ENCODE assay signal across 1 cellular context in the genomic region with DNA sequence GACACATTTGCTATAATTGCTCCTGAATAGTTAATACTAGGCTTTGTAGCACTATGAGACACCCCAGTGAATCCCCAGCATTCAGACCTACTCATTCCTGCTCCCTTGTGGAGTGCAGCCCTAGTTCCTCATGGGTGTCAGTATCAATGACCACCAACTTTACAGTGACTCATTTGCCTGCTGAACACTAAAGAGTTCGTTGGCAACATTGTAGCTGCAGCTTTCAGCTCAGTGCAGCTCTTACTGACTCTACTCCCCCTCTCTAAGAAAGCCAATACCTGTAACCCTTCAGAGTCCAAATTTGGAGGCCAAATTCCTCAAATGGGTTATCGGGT.
A peak's percentile ranks its signal among the peaks of the same experiment; 100 is the strongest.
TF ChIP-seq lines count a peak whose summit lies in the region.

No MANE protein-coding gene starts in this region.

TF ChIP-seq in K562, 482 proteins besides CTCF, POLR2A, EP300 and RAD21 (continued from another document and continues in another):
- TF ChIP-seq CBX1 (IDR thresholded peaks at IDR 0.05; ENCODE audit: low read depth) (0 out of 2 replicates have a peak, but pooled peaks have one; percentile 18), MAFK (IDR thresholded peaks at IDR 0.05; ENCODE audit: low read length) (no peak), TCF15 (CRISPR knock-in tag; IDR thresholded peaks at IDR 0.05) (no peak), RBM22 (IDR thresholded peaks at IDR 0.05; ENCODE audit: low read depth, low read length, poor library complexity, severe bottlenecking) (no peak), ZBTB8A (IDR thresholded peaks at IDR 0.05; ENCODE audit: partially characterized antibody) (no peak), HMG20A (CRISPR knock-in tag; conservative IDR thresholded peaks at IDR 0.05) (no peak), ZNF449 (CRISPR knock-in tag; IDR thresholded peaks at IDR 0.05) (no peak), SP1 (CRISPR knock-in tag; IDR thresholded peaks at IDR 0.05) (no peak), E4F1 (CRISPR knock-in tag; IDR thresholded peaks at IDR 0.05; ENCODE audit: borderline replicate concordance) (no peak), FOSL1 (tag; conservative IDR thresholded peaks at IDR 0.05) (0 out of 2 replicates have a peak, but pooled peaks have one; percentile 17), SIN3B (IDR thresholded peaks at IDR 0.05; ENCODE audit: low read depth) (no peak), JUND (IDR thresholded peaks at IDR 0.05; ENCODE audit: borderline replicate concordance, low read depth, low read length) (peak; percentile 56; the same call in 1 of the 2 replicates), JUND (tag; IDR thresholded peaks at IDR 0.05; ENCODE audit: borderline replicate concordance, low read depth, low read length) (no peak; the same call in 2 of the 3 replicates), CBX5 (IDR thresholded peaks at IDR 0.05; ENCODE audit: borderline replicate concordance, low read depth) (peak; percentile 78), MED1 (CRISPR knock-in tag; IDR thresholded peaks at IDR 0.05; ENCODE audit: borderline replicate concordance) (no peak), HDAC8 (tag; IDR thresholded peaks at IDR 0.05) (no peak), ARID1B (IDR thresholded peaks at IDR 0.05) (peak; percentile 36; the same call in 1 of the 2 replicates), VEZF1 (CRISPR knock-in tag; IDR thresholded peaks at IDR 0.05) (no peak), ZNF586 (CRISPR knock-in tag; conservative IDR thresholded peaks at IDR 0.05) (no peak), CBX2 (IDR thresholded peaks at IDR 0.05; ENCODE audit: insufficient read depth, low read length, poor library complexity, severe bottlenecking) (no peak), SREBF2 (CRISPR knock-in tag; IDR thresholded peaks at IDR 0.05) (no peak), MAFF (IDR thresholded peaks at IDR 0.05; ENCODE audit: low read length) (no peak), ELF4 (CRISPR knock-in tag; IDR thresholded peaks at IDR 0.05) (no peak), EHMT2 (IDR thresholded peaks at IDR 0.05) (peak; percentile 49; the same call in 1 of the 2 replicates), HDGF (IDR thresholded peaks at IDR 0.05) (no peak), SRSF7 (optimal IDR thresholded peaks at IDR 0.05; ENCODE audit: low read depth, low read length) (no peak), RFX5 (IDR thresholded peaks at IDR 0.05; ENCODE audit: low read depth, low read length) (no peak), ZNF184 (CRISPR knock-in tag; IDR thresholded peaks at IDR 0.05) (no peak), GTF2B (IDR thresholded peaks at IDR 0.05; ENCODE audit: extremely low read depth, insufficient read length) (no peak), SMARCA4 (IDR thresholded peaks at IDR 0.05) (0 out of 2 replicates have a peak, but pooled peaks have one; percentile 14), ZNF12 (CRISPR knock-in tag; IDR thresholded peaks at IDR 0.05) (no peak), SMC3 (conservative IDR thresholded peaks at IDR 0.05; ENCODE audit: insufficient read depth, low read depth, low read length) (0 out of 2 replicates have a peak, but pooled peaks have one; percentile 18), KDM2B (CRISPR knock-in tag; IDR thresholded peaks at IDR 0.05) (no peak), NR3C1 (CRISPR knock-in tag; IDR thresholded peaks at IDR 0.05) (no peak)
- TF ChIP-seq, protein P1, sequence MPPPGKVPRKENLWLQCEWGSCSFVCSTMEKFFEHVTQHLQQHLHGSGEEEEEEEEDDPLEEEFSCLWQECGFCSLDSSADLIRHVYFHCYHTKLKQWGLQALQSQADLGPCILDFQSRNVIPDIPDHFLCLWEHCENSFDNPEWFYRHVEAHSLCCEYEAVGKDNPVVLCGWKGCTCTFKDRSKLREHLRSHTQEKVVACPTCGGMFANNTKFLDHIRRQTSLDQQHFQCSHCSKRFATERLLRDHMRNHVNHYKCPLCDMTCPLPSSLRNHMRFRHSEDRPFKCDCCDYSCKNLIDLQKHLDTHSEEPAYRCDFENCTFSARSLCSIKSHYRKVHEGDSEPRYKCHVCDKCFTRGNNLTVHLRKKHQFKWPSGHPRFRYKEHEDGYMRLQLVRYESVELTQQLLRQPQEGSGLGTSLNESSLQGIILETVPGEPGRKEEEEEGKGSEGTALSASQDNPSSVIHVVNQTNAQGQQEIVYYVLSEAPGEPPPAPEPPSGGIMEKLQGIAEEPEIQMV (tag; conservative IDR thresholded peaks at IDR 0.05; ENCODE audit: low read depth), result no peak
- TF ChIP-seq, protein P2, sequence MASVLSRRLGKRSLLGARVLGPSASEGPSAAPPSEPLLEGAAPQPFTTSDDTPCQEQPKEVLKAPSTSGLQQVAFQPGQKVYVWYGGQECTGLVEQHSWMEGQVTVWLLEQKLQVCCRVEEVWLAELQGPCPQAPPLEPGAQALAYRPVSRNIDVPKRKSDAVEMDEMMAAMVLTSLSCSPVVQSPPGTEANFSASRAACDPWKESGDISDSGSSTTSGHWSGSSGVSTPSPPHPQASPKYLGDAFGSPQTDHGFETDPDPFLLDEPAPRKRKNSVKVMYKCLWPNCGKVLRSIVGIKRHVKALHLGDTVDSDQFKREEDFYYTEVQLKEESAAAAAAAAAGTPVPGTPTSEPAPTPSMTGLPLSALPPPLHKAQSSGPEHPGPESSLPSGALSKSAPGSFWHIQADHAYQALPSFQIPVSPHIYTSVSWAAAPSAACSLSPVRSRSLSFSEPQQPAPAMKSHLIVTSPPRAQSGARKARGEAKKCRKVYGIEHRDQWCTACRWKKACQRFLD (CRISPR knock-in tag; IDR thresholded peaks at IDR 0.05), result no peak
- TF ChIP-seq, protein P3, sequence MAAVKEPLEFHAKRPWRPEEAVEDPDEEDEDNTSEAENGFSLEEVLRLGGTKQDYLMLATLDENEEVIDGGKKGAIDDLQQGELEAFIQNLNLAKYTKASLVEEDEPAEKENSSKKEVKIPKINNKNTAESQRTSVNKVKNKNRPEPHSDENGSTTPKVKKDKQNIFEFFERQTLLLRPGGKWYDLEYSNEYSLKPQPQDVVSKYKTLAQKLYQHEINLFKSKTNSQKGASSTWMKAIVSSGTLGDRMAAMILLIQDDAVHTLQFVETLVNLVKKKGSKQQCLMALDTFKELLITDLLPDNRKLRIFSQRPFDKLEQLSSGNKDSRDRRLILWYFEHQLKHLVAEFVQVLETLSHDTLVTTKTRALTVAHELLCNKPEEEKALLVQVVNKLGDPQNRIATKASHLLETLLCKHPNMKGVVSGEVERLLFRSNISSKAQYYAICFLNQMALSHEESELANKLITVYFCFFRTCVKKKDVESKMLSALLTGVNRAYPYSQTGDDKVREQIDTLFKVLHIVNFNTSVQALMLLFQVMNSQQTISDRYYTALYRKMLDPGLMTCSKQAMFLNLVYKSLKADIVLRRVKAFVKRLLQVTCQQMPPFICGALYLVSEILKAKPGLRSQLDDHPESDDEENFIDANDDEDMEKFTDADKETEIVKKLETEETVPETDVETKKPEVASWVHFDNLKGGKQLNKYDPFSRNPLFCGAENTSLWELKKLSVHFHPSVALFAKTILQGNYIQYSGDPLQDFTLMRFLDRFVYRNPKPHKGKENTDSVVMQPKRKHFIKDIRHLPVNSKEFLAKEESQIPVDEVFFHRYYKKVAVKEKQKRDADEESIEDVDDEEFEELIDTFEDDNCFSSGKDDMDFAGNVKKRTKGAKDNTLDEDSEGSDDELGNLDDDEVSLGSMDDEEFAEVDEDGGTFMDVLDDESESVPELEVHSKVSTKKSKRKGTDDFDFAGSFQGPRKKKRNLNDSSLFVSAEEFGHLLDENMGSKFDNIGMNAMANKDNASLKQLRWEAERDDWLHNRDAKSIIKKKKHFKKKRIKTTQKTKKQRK (IDR thresholded peaks at IDR 0.05; ENCODE audit: borderline replicate concordance, low read depth, low read length), result no peak
- TF ChIP-seq, protein P4, sequence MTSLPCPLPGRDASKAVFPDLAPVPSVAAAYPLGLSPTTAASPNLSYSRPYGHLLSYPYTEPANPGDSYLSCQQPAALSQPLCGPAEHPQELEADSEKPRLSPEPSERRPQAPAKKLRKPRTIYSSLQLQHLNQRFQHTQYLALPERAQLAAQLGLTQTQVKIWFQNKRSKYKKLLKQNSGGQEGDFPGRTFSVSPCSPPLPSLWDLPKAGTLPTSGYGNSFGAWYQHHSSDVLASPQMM (CRISPR knock-in tag; IDR thresholded peaks at IDR 0.05), result no peak
